ENCODE assay signal across 8 cellular contexts in genomic region chr5:36879274-36880033, GRCh38. TPM values are rescaled to one million over a fixed set of nuclear protein-coding genes. Genes with fewer than 3 reads are reported as not detected.
DNase-seq lines count a peak whose midpoint lies in the region; ATAC-seq and TF ChIP-seq lines count a peak whose summit lies in the region.

No MANE protein-coding gene starts in this region.

- H3K4me1 Mint-ChIP-seq in activated T-cell treated with anti-CD3 and anti-CD28 coated beads, Interleukin-2, amount 50 U/mL, for 72 hours (ENCODE audit: low read depth): peaks cover 57% of the 10 kb centered on the region
- H3K4me1 Mint-ChIP-seq in activated naive CD8-positive, alpha-beta T cell treated with anti-CD3 and anti-CD28 coated beads, Interleukin-2, amount 10 ng/mL, durations not matched to agents 7 days and 5 days: peaks cover 37% of the 10 kb centered on the region

- POLR2A ChIA-PET in activated naive CD8-positive, alpha-beta T cell treated with anti-CD3 and anti-CD28 coated beads, Interleukin-2, amount 10 ng/mL, durations not matched to agents 7 days and 5 days (lab: Charles Lee): no interaction called here

- H3K4me1 ChIP-seq in left lung: peaks cover 21 to 71% of the 10 kb centered on the region in 2 donors
- H3K4me1 ChIP-seq in thymus (ENCODE audit: control insufficient read depth, insufficient read depth, low read length): peaks cover 5% of the 10 kb centered on the region

- whole genome bisulfite sequencing in thymus: 78% methylated on average over 2 of the region's 2 CpGs

- peak overlapping the region; percentile 92 to 93 for H3K4me3 Mint-ChIP-seq in activated T-cell treated with anti-CD3 and anti-CD28 coated beads, Interleukin-2, amount 50 U/mL, for 72 hours
- peak overlapping the region; percentile 88 for H3K4me3 Mint-ChIP-seq in activated naive CD8-positive, alpha-beta T cell treated with anti-CD3 and anti-CD28 coated beads, Interleukin-2, amount 10 ng/mL, durations not matched to agents 7 days and 5 days

- no peaks in the 10 kb centered on the region for H3K36me3 ChIP-seq in left lung
- H3K36me3 ChIP-seq in thymus (ENCODE audit: control insufficient read depth, insufficient read depth): no peaks in the 10 kb centered on the region

- no peak for DNase-seq in activated T-cell treated with anti-CD3 and anti-CD28 coated beads, Interleukin-2, amount 50 U/mL, for 72 hours
- no peak for DNase-seq in activated T-cell treated with anti-CD3 and anti-CD28 coated beads, Interleukin-2, amount 50 U/mL, for 1 hour
- no peak for DNase-seq in activated naive CD8-positive, alpha-beta T cell treated with anti-CD3 and anti-CD28 coated beads, Interleukin-2, amount 10 ng/mL, durations not matched to agents 7 days and 5 days
- no peak for DNase-seq in left lung
- no peak for DNase-seq in cerebellar nuclear complex (lab: John Stamatoyannopoulos, UW)
- DNase-seq in UCSD-AML1 (lab: John Stamatoyannopoulos, UW; ENCODE audit: unreplicated experiment): no peak
- DNase-seq in HPDE6-E6E7 (ENCODE audit: extremely low spot score): no peak

- intact Hi-C loops in left lung (cut with DNase I): loop anchor here in 1 of 2 donors (10.0 kb wide), 1 partner anchor 65 kb away; no protein-coding TSS in a partner anchor

- peak overlapping the region; percentile 68 for H3K27ac Mint-ChIP-seq in activated T-cell treated with anti-CD3 and anti-CD28 coated beads, Interleukin-2, amount 50 U/mL, for 72 hours
- no peak overlapping the region for H3K27ac Mint-ChIP-seq in activated naive CD8-positive, alpha-beta T cell treated with anti-CD3 and anti-CD28 coated beads, Interleukin-2, amount 10 ng/mL, durations not matched to agents 7 days and 5 days

- no peak for ATAC-seq in activated T-cell treated with anti-CD3 and anti-CD28 coated beads, Interleukin-2, amount 50 U/mL, for 72 hours (replicated peaks in 1 of 2)
- ATAC-seq in activated naive CD8-positive, alpha-beta T cell treated with anti-CD3 and anti-CD28 coated beads, Interleukin-2, amount 10 ng/mL, durations not matched to agents 7 days and 5 days (ENCODE audit: low read depth): no peak
- ATAC-seq in left lung: no peak

- H3K9me3 ChIP-seq in left lung (no peaks in the 10 kb centered on the region), thymus (ENCODE audit: control insufficient read depth) (no peaks in the 10 kb centered on the region)

- H3K27me3 ChIP-seq in left lung: no peaks in the 10 kb centered on the region
- H3K27me3 ChIP-seq in thymus (ENCODE audit: control insufficient read depth, insufficient read depth): no peaks in the 10 kb centered on the region

- H3K9me3 Mint-ChIP-seq in activated T-cell treated with anti-CD3 and anti-CD28 coated beads, Interleukin-2, amount 50 U/mL, for 72 hours: no peaks in the 10 kb centered on the region
- H3K9me3 Mint-ChIP-seq in activated naive CD8-positive, alpha-beta T cell treated with anti-CD3 and anti-CD28 coated beads, Interleukin-2, amount 10 ng/mL, durations not matched to agents 7 days and 5 days: no peaks in the 10 kb centered on the region

- H3K4me3 ChIP-seq in left lung (peak overlapping the region; percentile 72 to 76), thymus (ENCODE audit: low read length) (peak overlapping the region; percentile 81)

- H3K36me3 Mint-ChIP-seq in activated T-cell treated with anti-CD3 and anti-CD28 coated beads, Interleukin-2, amount 50 U/mL, for 72 hours (ENCODE audit: insufficient read depth in 2 of 2): peaks cover 7 to 8% of the 10 kb centered on the region in 2 donors
- H3K36me3 Mint-ChIP-seq in activated naive CD8-positive, alpha-beta T cell treated with anti-CD3 and anti-CD28 coated beads, Interleukin-2, amount 10 ng/mL, durations not matched to agents 7 days and 5 days: peaks cover 2% of the 10 kb centered on the region

- H3K27me3 Mint-ChIP-seq in activated T-cell treated with anti-CD3 and anti-CD28 coated beads, Interleukin-2, amount 50 U/mL, for 72 hours (ENCODE audit: low read depth): no peaks in the 10 kb centered on the region
- no peaks in the 10 kb centered on the region for H3K27me3 Mint-ChIP-seq in activated naive CD8-positive, alpha-beta T cell treated with anti-CD3 and anti-CD28 coated beads, Interleukin-2, amount 10 ng/mL, durations not matched to agents 7 days and 5 days

- peak overlapping the region in 1 of 2 donors; percentile 97 for H3K27ac ChIP-seq in left lung
- no peak overlapping the region for H3K27ac ChIP-seq in thymus (ENCODE audit: low read depth)

- TF ChIP-seq CTCF in left lung (IDR thresholded peaks at IDR 0.05): no peak

RNA-seq across cellular contexts. Expression of gene NIPBL, which starts 2.9 kb away (rescaled TPM):
- 10 to 100 TPM; 56.3 to 60.9 TPM for total RNA-seq in activated T-cell treated with anti-CD3 and anti-CD28 coated beads, Interleukin-2, amount 50 U/mL, for 72 hours
- 10 to 100 TPM; 70.3 to 77.7 TPM for total RNA-seq in activated naive CD8-positive, alpha-beta T cell treated with anti-CD3 and anti-CD28 coated beads, Interleukin-2, amount 10 ng/mL, durations not matched to agents 7 days and 5 days
- 10 to 100 TPM; 48.8 to 57.7 TPM for total RNA-seq in left lung
- polyA plus RNA-seq in thymus: 38.4 TPM
